ENCODE assay signal across 27 cellular contexts in the genomic region with DNA sequence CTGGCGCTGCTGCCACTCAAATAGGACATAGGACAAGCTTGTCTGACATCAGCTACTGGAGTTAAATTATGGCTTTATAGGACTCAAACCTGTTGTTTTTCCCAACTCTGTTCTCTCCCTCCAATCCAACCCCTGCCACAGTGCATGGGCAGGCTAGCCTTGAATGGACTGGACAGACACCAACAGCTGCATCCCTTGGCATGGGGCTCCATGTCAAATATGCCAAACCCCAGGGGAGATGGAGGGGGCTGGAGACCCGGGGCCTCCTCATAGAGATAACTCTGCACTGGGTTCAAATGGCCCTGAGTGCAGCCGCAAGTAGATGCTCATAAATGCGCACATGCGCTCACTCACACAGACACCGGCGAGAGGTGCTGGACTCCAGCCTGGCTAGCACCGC. TPM values are rescaled to one million over a fixed set of nuclear protein-coding genes. Genes with fewer than 3 reads are reported as not detected.
A peak's percentile ranks its signal among the peaks of the same experiment; 100 is the strongest.
DNase-seq lines count a peak whose midpoint lies in the region; ATAC-seq, FAIRE-seq and TF ChIP-seq lines count a peak whose summit lies in the region.
"Had no signal": no experiment of that assay in that cellular context is flagged by ENCODE, and none has a peak within 500 bp of the region (broad histone marks: within the 10 kb centered on the region; RNA-seq: fewer than 3 reads in every experiment).

No MANE protein-coding gene starts in this region.

- H3K4me1 Mint-ChIP-seq in CD4-positive, alpha-beta T cell (ENCODE audit: low read depth) = peaks cover 34% of the 10 kb centered on the region
- H3K4me1 Mint-ChIP-seq in nephron progenitor cell = peaks cover 66% of the 10 kb centered on the region
- peaks cover 7% of the 10 kb centered on the region for H3K4me1 Mint-ChIP-seq in stimulated activated effector memory CD8-positive, alpha-beta T cell treated with anti-CD3 and anti-CD28 coated beads, Interleukin-12 subunit alpha, Interleukin-12 subunit beta, amount 100 ng/mL, for 72 hours

- H3K4me3 ChIP-seq in GM12878 = no peak overlapping the region
- no peak overlapping the region for H3K4me3 ChIP-seq in prostate gland
- H3K4me3 ChIP-seq in heart left ventricle = no peak overlapping the region
- H3K4me3 ChIP-seq: Peyer's patch, SJSA1 had no signal

- BruUV-seq in GM12878 (replicated peaks; lab: Mats Ljungman, UMichigan) = no TSS peak

- peaks cover 0 to 15% of the 10 kb centered on the region in 2 experiments; a peak in 3 of 4 replicates for H3K36me3 ChIP-seq in GM12878 (ENCODE audit: control insufficient read depth in 2 of 2, insufficient read depth in 2 of 2, low read length in 1 of 2)
- H3K36me3 ChIP-seq in prostate gland = peaks cover 0 to 6% of the 10 kb centered on the region in 2 donors
- peaks cover 0 to 35% (median 20%) of the 10 kb centered on the region in 9 donors for H3K36me3 ChIP-seq in heart left ventricle

- POLR2A ChIA-PET in CD4-positive, alpha-beta T cell (lab: Charles Lee) = interaction anchor here (2.9 kb wide), 1 partner anchor 12 kb away, joined by 19 read pairs; no protein-coding TSS in a partner anchor
- POLR2A ChIA-PET in GM12878 (lab: Charles Lee) = no interaction called here

- CTCF ChIA-PET in CD4-positive, alpha-beta T cell (lab: Charles Lee) = interaction anchor here (1.0 to 4.1 kb wide), 3 partner anchors 47 to 164 kb away, joined by 3 to 17 read pairs (median 6); no protein-coding TSS in a partner anchor
- CTCF ChIA-PET in GM12878 (lab: Yijun Ruan, JAX) = interaction anchor here (1.0 to 5.8 kb wide), 7 partner anchors 28 to 300 kb away, joined by 3 to 72 read pairs (median 10); no protein-coding TSS in a partner anchor

- TF ChIP-seq POLR2A in GM12878 (IDR thresholded peaks at IDR 0.05; ENCODE audit: low read depth, low read length) (no peak), prostate gland (IDR thresholded peaks at IDR 0.05) (no peak), heart left ventricle (IDR thresholded peaks at IDR 0.05) (no peak)

- TF ChIP-seq CTCF in CD4-positive, alpha-beta T cell (IDR thresholded peaks at IDR 0.05) = no peak
- no peak for TF ChIP-seq CTCF in GM12878 (IDR thresholded peaks at IDR 0.05 in 2 of 3, conservative IDR thresholded peaks at IDR 0.05 in 1 of 3; ENCODE audit: control insufficient read depth in 2 of 3, extremely low read depth in 1 of 3, insufficient read depth in 1 of 3, low read depth in 3 of 3, low read length in 3 of 3)
- TF ChIP-seq CTCF in nephron progenitor cell (IDR thresholded peaks at IDR 0.05) = no peak
- no peak for TF ChIP-seq CTCF in prostate gland (IDR thresholded peaks at IDR 0.05)
- TF ChIP-seq CTCF in heart left ventricle (IDR thresholded peaks at IDR 0.05) = no peak

- peaks cover 7% of the 10 kb centered on the region for H3K4me1 ChIP-seq in GM12878 (ENCODE audit: control insufficient read depth, insufficient read depth, low read length)
- H3K4me1 ChIP-seq in prostate gland (replicated peaks) = no peaks in the 10 kb centered on the region
- peaks cover 0 to 21% (median 8%) of the 10 kb centered on the region in 12 donors for H3K4me1 ChIP-seq in heart left ventricle

- peak overlapping the region; percentile 53 for H3K27ac Mint-ChIP-seq in CD4-positive, alpha-beta T cell
- peak overlapping the region; percentile 51 for H3K27ac Mint-ChIP-seq in nephron progenitor cell
- peak overlapping the region; percentile 63 for H3K27ac Mint-ChIP-seq in stimulated activated effector memory CD8-positive, alpha-beta T cell treated with anti-CD3 and anti-CD28 coated beads, Interleukin-12 subunit alpha, Interleukin-12 subunit beta, amount 100 ng/mL, for 72 hours
- H3K27ac Mint-ChIP-seq: CD8-positive, alpha-beta T cell had no signal

- no peak for TF ChIP-seq EP300 in GM12878 (IDR thresholded peaks at IDR 0.05; ENCODE audit: borderline replicate concordance in 1 of 2, control insufficient read depth in 1 of 2, low read depth in 2 of 2, low read length in 2 of 2)

- H3K27ac ChIP-seq in CD4-positive, alpha-beta T cell (ENCODE audit: low read depth, low read length) = no peak overlapping the region
- H3K27ac ChIP-seq in GM12878 (ENCODE audit: control insufficient read depth, insufficient read depth) (no peak overlapping the region), prostate gland (no peak overlapping the region), heart left ventricle (no peak overlapping the region)
- H3K27ac ChIP-seq: SJSA1 had no signal

- H3K9me3 Mint-ChIP-seq in CD4-positive, alpha-beta T cell = no peaks in the 10 kb centered on the region
- H3K9me3 Mint-ChIP-seq in nephron progenitor cell = no peaks in the 10 kb centered on the region
- H3K9me3 Mint-ChIP-seq in stimulated activated effector memory CD8-positive, alpha-beta T cell treated with anti-CD3 and anti-CD28 coated beads, Interleukin-12 subunit alpha, Interleukin-12 subunit beta, amount 100 ng/mL, for 72 hours = no peaks in the 10 kb centered on the region
- H3K9me3 Mint-ChIP-seq: CD8-positive, alpha-beta T cell had no signal

- no peak for TF ChIP-seq RAD21 in GM12878 (IDR thresholded peaks at IDR 0.05; ENCODE audit: insufficient read depth, low read depth, low read length)

- peaks cover 50% of the 10 kb centered on the region for H3K36me3 Mint-ChIP-seq in CD4-positive, alpha-beta T cell (ENCODE audit: low read depth)
- H3K36me3 Mint-ChIP-seq in nephron progenitor cell (ENCODE audit: low read depth) = peaks cover 5% of the 10 kb centered on the region
- peaks cover 37% of the 10 kb centered on the region for H3K36me3 Mint-ChIP-seq in stimulated activated effector memory CD8-positive, alpha-beta T cell treated with anti-CD3 and anti-CD28 coated beads, Interleukin-12 subunit alpha, Interleukin-12 subunit beta, amount 100 ng/mL, for 72 hours

- intact Hi-C loops in CD4-positive, alpha-beta T cell (cut with DNase I, micrococcal nuclease) = no loop called here
- intact Hi-C loops in GM12878 (cut with micrococcal nuclease; ENCODE audit: unreplicated experiment) = no loop called here
- intact Hi-C loops in prostate gland (cut with DNase I) = no loop called here
- intact Hi-C loops in heart left ventricle (cut with DNase I) = loop anchor here in 7 of 10 donors (2.0 to 10.0 kb wide), 6 partner anchors 51 to 354 kb away; a partner anchor contains a TSS

- H4K20me1 ChIP-seq in GM12878 (ENCODE audit: control insufficient read depth, insufficient read depth) = no peaks in the 10 kb centered on the region

- SMC1A ChIA-PET in GM12878 (lab: Charles Lee; ENCODE audit: uncharacterized antibody, unreplicated experiment) = interaction anchor here (1.1 to 3.1 kb wide), 4 partner anchors 8 to 45 kb away, joined by 3 to 10 read pairs (median 4); no protein-coding TSS in a partner anchor

- no peaks in the 10 kb centered on the region for H3K27me3 Mint-ChIP-seq in CD4-positive, alpha-beta T cell
- no peaks in the 10 kb centered on the region for H3K27me3 Mint-ChIP-seq in nephron progenitor cell (ENCODE audit: low read depth, poor library complexity)

- RAD21 ChIA-PET in GM12878 (lab: Charles Lee; ENCODE audit: unreplicated experiment) = interaction anchor here (0.5 to 3.6 kb wide), 3 partner anchors 26 to 217 kb away, joined by 3 to 22 read pairs (median 6); a partner anchor contains a TSS

- in situ Hi-C loops in GM12878 (cut with MboI) = no loop called here

- H3K4me3 Mint-ChIP-seq in CD4-positive, alpha-beta T cell = no peak overlapping the region
- no peak overlapping the region for H3K4me3 Mint-ChIP-seq in nephron progenitor cell
- H3K4me3 Mint-ChIP-seq in stimulated activated effector memory CD8-positive, alpha-beta T cell treated with anti-CD3 and anti-CD28 coated beads, Interleukin-12 subunit alpha, Interleukin-12 subunit beta, amount 100 ng/mL, for 72 hours = no peak overlapping the region
- H3K4me3 Mint-ChIP-seq: CD8-positive, alpha-beta T cell had no signal

- FAIRE-seq in GM12878 (lab: Jason Lieb, UNC) = no peak
- FAIRE-seq: GM12891, HTR-8/SVneo had no signal

- ATAC-seq in CD4-positive, alpha-beta T cell (ENCODE audit: poor library complexity) = no peak
- no peak for ATAC-seq in GM12878
- ATAC-seq in stimulated activated effector memory CD8-positive, alpha-beta T cell treated with anti-CD3 and anti-CD28 coated beads, Interleukin-12 subunit alpha, Interleukin-12 subunit beta, amount 100 ng/mL, for 72 hours = no peak
- ATAC-seq in GM18519 (IDR thresholded peaks at IDR 0.05; ENCODE audit: low FRiP score, unreplicated experiment) = no peak
- no peak for ATAC-seq in heart left ventricle
- ATAC-seq: CD8-positive, alpha-beta T cell had no signal

- 85% methylated on average over 8 of the region's 8 CpGs for WGBS in GM12878 (ENCODE audit: insufficient coverage, insufficient replicate concordance, low lambda C conversion rate, missing lambda C conversion rate)
- WGBS in prostate gland = 85% methylated on average over 8 of the region's 8 CpGs
- 89 to 93% (median 91%) methylated on average over 8 of the region's 8 CpGs for WGBS in heart left ventricle, 4 donors

- H3K79me2 ChIP-seq in GM12878 (ENCODE audit: control insufficient read depth, insufficient read depth, low read length) = no peaks in the 10 kb centered on the region

- no peak for DNase-seq in CD4-positive, alpha-beta T cell
- DNase-seq in GM12878 (ENCODE audit: low read depth, low spot score) (no peak), nephron progenitor cell (no peak), prostate gland (ENCODE audit: low spot score) (no peak), heart left ventricle (no peak), NCI-H1417 treated with DMSO at 0.1 percent for 48 hours (lab: John Stamatoyannopoulos, UW) (no peak)
- DNase-seq in stimulated activated effector memory CD8-positive, alpha-beta T cell treated with anti-CD3 and anti-CD28 coated beads, Interleukin-12 subunit alpha, Interleukin-12 subunit beta, amount 100 ng/mL, for 72 hours (ENCODE audit: low spot score in 2 of 2) = no peak
- DNase-seq: CD8-positive, alpha-beta T cell; DND-41; GOT3; HCEC 1CT; MV-4-11; NCI-H1105 treated with DMSO at 0.1 percent for 48 hours; NCI-H1694; NCI-H2081; NCI-H2171; NCI-H345; NCI-H524; NCI-H82 had no signal

- H3K9me3 ChIP-seq in CD4-positive, alpha-beta T cell (ENCODE audit: control insufficient read depth, low read length) = no peaks in the 10 kb centered on the region
- no peaks in the 10 kb centered on the region for H3K9me3 ChIP-seq in GM12878 (replicated peaks; ENCODE audit: control insufficient read depth, insufficient read depth, low read length)
- H3K9me3 ChIP-seq in prostate gland = no peaks in the 10 kb centered on the region
- H3K9me3 ChIP-seq in heart left ventricle = no peaks in the 10 kb centered on the region
- H3K9me3 ChIP-seq: Peyer's patch, SJSA1 had no signal

- H3K4me2 ChIP-seq in GM12878 (ENCODE audit: control insufficient read depth, insufficient read depth) = no peak overlapping the region

- H2AFZ ChIP-seq in GM12878 (ENCODE audit: control insufficient read depth, low read depth, low read length) = no peak overlapping the region

- H3K27me3 ChIP-seq in CD4-positive, alpha-beta T cell (ENCODE audit: control insufficient read depth, insufficient read depth, low read length) = no peaks in the 10 kb centered on the region
- H3K27me3 ChIP-seq in GM12878 (replicated peaks in 1 of 2; ENCODE audit: control insufficient read depth in 2 of 2, insufficient read depth in 2 of 2, low read length in 1 of 2) (no peaks in the 10 kb centered on the region), prostate gland (replicated peaks; ENCODE audit: insufficient read depth) (no peaks in the 10 kb centered on the region), heart left ventricle (no peaks in the 10 kb centered on the region)
- H3K27me3 ChIP-seq: Peyer's patch, SJSA1 had no signal

- no peak overlapping the region for H3K9ac ChIP-seq in GM12878 (ENCODE audit: control insufficient read depth, insufficient read depth, low read length)

RNA-seq across cellular contexts. Expression of a gene that starts 28.9 kb away (rescaled TPM):
- 100 to 1,000 TPM; 421 to 423 TPM for total RNA-seq in CD4-positive, alpha-beta T cell
- total RNA-seq in GM12878 (2013; cell fraction: nucleolus; rRNA removed) = not detected in 2 replicates
- total RNA-seq in GM12878 (2014; rRNA removed) = 0.17 and 0.22 TPM in 2 replicates
- 0.04 and 0.09 TPM in 2 replicates for total RNA-seq in GM12878 (2014; rRNA removed; fragmentation: Illumina TruSeq; extraction: Trizol)
- 0.58 and 0.87 TPM in 2 replicates for total RNA-seq in GM12878 (2021)
- not detected for polyA plus RNA-seq in GM12878 (2011; ENCODE audit: low read depth)
- not detected in 2 replicates for polyA plus RNA-seq in GM12878 (2011; rRNA removed)
- polyA plus RNA-seq in GM12878 (2011; cell fraction: cytosol; rRNA removed) = 0.04 TPM in 1 of 2 replicates, not detected in the other
- not detected in 2 replicates for polyA plus RNA-seq in GM12878 (2011; cell fraction: nucleus; rRNA removed)
- polyA plus RNA-seq in GM12878 (2012) = 0.08 and 0.23 TPM in 2 replicates
- polyA plus RNA-seq in GM12878 (2014; fragmentation: Illumina TruSeq; extraction: Trizol) = 0.16 and 0.17 TPM in 2 replicates
- under 1 TPM in 1 of 2 experiments, not detected in 1; 0.02 TPM for polyA plus RNA-seq in GM12878 (2014; fragmentation: Nextera tagmentation; extraction: Ambion mirVana)
- 0.18 and 0.19 TPM in 2 replicates for polyA plus RNA-seq in GM12878 (2014; rRNA removed)
- under 1 TPM; 0.23 to 0.35 TPM for polyA plus RNA-seq in GM12878 (2016; fragmentation: Nextera tagmentation; extraction: Ambion mirVana)
- polyA minus RNA-seq in GM12878 (2011; rRNA and poly(A)+ RNA removed) = not detected in 2 replicates
- not detected in 2 replicates for polyA minus RNA-seq in GM12878 (2011; cell fraction: cytosol; rRNA and poly(A)+ RNA removed)
- polyA minus RNA-seq in GM12878 (2011; cell fraction: nucleus; rRNA and poly(A)+ RNA removed) = not detected in 2 replicates
- total RNA-seq in prostate gland = under 1 TPM; 0.18 to 0.91 TPM
- total RNA-seq in heart left ventricle = 1 to 10 TPM in 2 of 9 donors, under 1 TPM in 6, not detected in 1; 0.12 to 6.0 (median 0.23) TPM
- under 1 TPM in 1 of 2 donors, not detected in 1; 0.10 TPM for polyA plus RNA-seq in heart left ventricle
- total RNA-seq: A673, M059J, SJSA1 had no signal
- polyA plus RNA-seq: BJ had no signal

RNA-seq across cellular contexts. Expression of a gene that starts 30.0 kb away (rescaled TPM):
- total RNA-seq in CD4-positive, alpha-beta T cell = 1 to 10 TPM; 1.8 to 2.0 TPM
- total RNA-seq in GM12878 (2013; cell fraction: nucleolus; rRNA removed) = 34.6 and 37.0 TPM in 2 replicates
- total RNA-seq in GM12878 (2014; rRNA removed) = 7.4 and 8.6 TPM in 2 replicates
- total RNA-seq in GM12878 (2014; rRNA removed; fragmentation: Illumina TruSeq; extraction: Trizol) = 4.1 and 4.8 TPM in 2 replicates
- total RNA-seq in GM12878 (2021) = 15.6 and 16.5 TPM in 2 replicates
- polyA plus RNA-seq in GM12878 (2011; ENCODE audit: low read depth) = 2.7 TPM
- polyA plus RNA-seq in GM12878 (2011; rRNA removed) = 5.1 and 7.0 TPM in 2 replicates
- polyA plus RNA-seq in GM12878 (2011; cell fraction: cytosol; rRNA removed) = 9.4 and 9.9 TPM in 2 replicates
- polyA plus RNA-seq in GM12878 (2011; cell fraction: nucleus; rRNA removed) = 17.3 and 19.7 TPM in 2 replicates
- polyA plus RNA-seq in GM12878 (2012) = 7.0 and 7.9 TPM in 2 replicates
- polyA plus RNA-seq in GM12878 (2014; fragmentation: Illumina TruSeq; extraction: Trizol) = 2.2 and 5.0 TPM in 2 replicates
- under 1 TPM; 0.39 to 0.88 TPM for polyA plus RNA-seq in GM12878 (2014; fragmentation: Nextera tagmentation; extraction: Ambion mirVana)
- polyA plus RNA-seq in GM12878 (2014; rRNA removed) = 8.6 and 9.0 TPM in 2 replicates
- 1 to 10 TPM; 8.7 to 9.6 TPM for polyA plus RNA-seq in GM12878 (2016; fragmentation: Nextera tagmentation; extraction: Ambion mirVana)
- 4.9 and 11.4 TPM in 2 replicates for polyA minus RNA-seq in GM12878 (2011; rRNA and poly(A)+ RNA removed)
- polyA minus RNA-seq in GM12878 (2011; cell fraction: cytosol; rRNA and poly(A)+ RNA removed) = 5.2 and 6.9 TPM in 2 replicates
- 5.0 and 9.1 TPM in 2 replicates for polyA minus RNA-seq in GM12878 (2011; cell fraction: nucleus; rRNA and poly(A)+ RNA removed)
- 10 to 100 TPM; 32.2 to 38.8 TPM for total RNA-seq in prostate gland
- total RNA-seq in heart left ventricle = 10 to 100 TPM; 11.4 to 27.6 (median 17.1) TPM
- 10 to 100 TPM; 11.0 to 29.0 TPM for polyA plus RNA-seq in heart left ventricle

Comparison
In these comparisons a context has a peak if more than half of its experiments do, and no peak if none do; other contexts are left out.
1. RNA of a gene that starts 28.9 kb away (total RNA-seq): 421 to 423 TPM in CD4-positive, alpha-beta T cell; 0.18 to 0.91 TPM in prostate gland, 0.12 to 6.0 TPM in heart left ventricle and 0.04 to 0.87 TPM in GM12878; every median in the first group is over 10 times any median in the second.
2. intact Hi-C loops: an anchor here in heart left ventricle (2.0 to 10.0 kb wide); none called in CD4-positive, alpha-beta T cell, GM12878 and prostate gland.
3. Peak in every context shown above with its lines, with median percentiles within 50 percentile points of each other: H3K27ac Mint-ChIP-seq.